ENCODE assay signal across 22 cellular contexts in genomic region chr5:1463326-1464095, GRCh38. TPM values are rescaled to one million over a fixed set of nuclear protein-coding genes. Genes with fewer than 3 reads are reported as not detected.
DNase-seq lines count a peak whose midpoint lies in the region; ATAC-seq and TF ChIP-seq lines count a peak whose summit lies in the region.
"Had no signal": no experiment of that assay in that cellular context is flagged by ENCODE, and none has a peak within 500 bp of the region (broad histone marks: within the 10 kb centered on the region; RNA-seq: fewer than 3 reads in every experiment).

No MANE protein-coding gene starts in this region.

- no peaks in the 10 kb centered on the region for H3K27me3 ChIP-seq in BE2C
- H3K27me3 ChIP-seq in Peyer's patch = no peaks in the 10 kb centered on the region
- H3K27me3 ChIP-seq: BLaER1 treated with 17β-estradiol and CSF1 and Interleukin-3, amounts not matched to agents 10 nM and 100 nM; SJCRH30 had no signal

- TF ChIP-seq CTCF in BE2C (IDR thresholded peaks at IDR 0.05; ENCODE audit: low read depth, low read length) (no peak), Peyer's patch (IDR thresholded peaks at IDR 0.05) (no peak), nephron progenitor cell (IDR thresholded peaks at IDR 0.05) (no peak)

- no peak overlapping the region for H3K4me3 Mint-ChIP-seq in nephron progenitor cell
- H3K4me3 Mint-ChIP-seq: CD8-positive, alpha-beta memory T cell had no signal

- H3K9me3 ChIP-seq in BE2C = no peaks in the 10 kb centered on the region
- H3K9me3 ChIP-seq in Peyer's patch = no peaks in the 10 kb centered on the region
- H3K9me3 ChIP-seq: SJCRH30 had no signal

- H3K4me1 Mint-ChIP-seq in nephron progenitor cell = no peaks in the 10 kb centered on the region

- peak overlapping the region; percentile 51 for H3K27ac Mint-ChIP-seq in nephron progenitor cell

- peaks cover 13% of the 10 kb centered on the region for H3K9me3 Mint-ChIP-seq in nephron progenitor cell
- H3K9me3 Mint-ChIP-seq: CD8-positive, alpha-beta memory T cell had no signal

- H3K4me1 ChIP-seq in BE2C (no peaks in the 10 kb centered on the region), Peyer's patch (no peaks in the 10 kb centered on the region)
- H3K4me1 ChIP-seq: A549, SJCRH30 had no signal

- no peak for TF ChIP-seq POLR2A in Peyer's patch (IDR thresholded peaks at IDR 0.05)

- no peak overlapping the region for H3K27ac ChIP-seq in Peyer's patch
- H3K27ac ChIP-seq: A549; BLaER1 treated with 17β-estradiol and CSF1 and Interleukin-3, amounts not matched to agents 10 nM and 100 nM; KMS-11; SJCRH30 had no signal

- peaks cover 77% of the 10 kb centered on the region for H3K36me3 Mint-ChIP-seq in nephron progenitor cell (ENCODE audit: low read depth)

- peak; percentile 56 for DNase-seq in activated effector memory CD4-positive, alpha-beta T cell treated with anti-CD3 and anti-CD28 coated beads, Interleukin-2, amount 50 U/mL, for 16 hours
- no peak for DNase-seq in activated effector memory CD4-positive, alpha-beta T cell treated with Interleukin-2 at 50 U/mL for 16 hours
- DNase-seq in BE2C = peak; percentile 6
- DNase-seq in Peyer's patch = peak in 2 of 3 donors; percentile 35 to 42
- DNase-seq in nephron progenitor cell = no peak
- DNase-seq: DMS79, MV-4-11, NCI-H1694 treated with DMSO at 0.1 percent for 48 hours, NCI-H2107, NCI-H2227 treated with DMSO at 0.1 percent for 48 hours, NCI-H510A treated with DMSO at 0.1 percent for 48 hours, NCI-H82, RPMI8226, SJCRH30 had no signal

- no peak for ATAC-seq in GM19035 (IDR thresholded peaks at IDR 0.05; ENCODE audit: unreplicated experiment)
- ATAC-seq in GM19395 (IDR thresholded peaks at IDR 0.05; ENCODE audit: unreplicated experiment) = no peak
- no peak for ATAC-seq in GM19324 (IDR thresholded peaks at IDR 0.05; ENCODE audit: low FRiP score, unreplicated experiment)
- ATAC-seq: A549 had no signal

- H3K36me3 ChIP-seq in BE2C (peaks cover 64% of the 10 kb centered on the region), Peyer's patch (peaks cover 0 to 26% (median 0%) of the 10 kb centered on the region in 3 donors)
- H3K36me3 ChIP-seq: SJCRH30 had no signal

- no peaks in the 10 kb centered on the region for H3K27me3 Mint-ChIP-seq in nephron progenitor cell (ENCODE audit: low read depth, poor library complexity)

- H3K4me3 ChIP-seq in BE2C (ENCODE audit: low read depth, low read length) (no peak overlapping the region), Peyer's patch (no peak overlapping the region)
- H3K4me3 ChIP-seq: A549; BLaER1 treated with 17β-estradiol and CSF1 and Interleukin-3, amounts not matched to agents 10 nM and 100 nM; SJCRH30 had no signal

RNA-seq across cellular contexts. Expression of gene SLC6A3, which starts 18.3 kb away (rescaled TPM):
- 1.2 TPM for polyA plus RNA-seq in BE2C (2012; ENCODE audit: insufficient read depth, insufficient read length, low read depth)
- total RNA-seq in Peyer's patch = under 1 TPM in 2 of 4 donors, not detected in 2; 0.40 to 0.70 TPM
- total RNA-seq: CD8-positive, alpha-beta memory T cell; H4 had no signal
- polyA plus RNA-seq: CD8-positive, alpha-beta memory T cell had no signal

Comparison
In these comparisons a context has a peak if more than half of its experiments do, and no peak if none do; other contexts are left out.
1. DNase-seq: peak in activated effector memory CD4-positive, alpha-beta T cell treated with anti-CD3 and anti-CD28 coated beads, Interleukin-2, amount 50 U/mL, for 16 hours (single experiment), BE2C (single experiment) and Peyer's patch (2 of 3); none in activated effector memory CD4-positive, alpha-beta T cell treated with Interleukin-2 at 50 U/mL for 16 hours (single experiment) and nephron progenitor cell (single experiment).